1 cellular context compared by ENCODE assay signal in genomic region chr2:160454070-160454797, GRCh38.
TF ChIP-seq lines count a peak whose summit lies in the region.

No MANE protein-coding gene starts in this region.

TF ChIP-seq in HepG2, 621 proteins besides CTCF, POLR2A, EP300 and RAD21 (continued from another document):
- TF ChIP-seq, protein P1, sequence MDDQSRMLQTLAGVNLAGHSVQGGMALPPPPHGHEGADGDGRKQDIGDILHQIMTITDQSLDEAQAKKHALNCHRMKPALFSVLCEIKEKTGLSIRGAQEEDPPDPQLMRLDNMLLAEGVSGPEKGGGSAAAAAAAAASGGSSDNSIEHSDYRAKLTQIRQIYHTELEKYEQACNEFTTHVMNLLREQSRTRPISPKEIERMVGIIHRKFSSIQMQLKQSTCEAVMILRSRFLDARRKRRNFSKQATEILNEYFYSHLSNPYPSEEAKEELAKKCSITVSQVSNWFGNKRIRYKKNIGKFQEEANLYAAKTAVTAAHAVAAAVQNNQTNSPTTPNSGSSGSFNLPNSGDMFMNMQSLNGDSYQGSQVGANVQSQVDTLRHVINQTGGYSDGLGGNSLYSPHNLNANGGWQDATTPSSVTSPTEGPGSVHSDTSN (CRISPR knock-in tag; IDR thresholded peaks at IDR 0.05; ENCODE audit: borderline replicate concordance), result no peak
- TF ChIP-seq ZNF430 (CRISPR knock-in tag; IDR thresholded peaks at IDR 0.05) (no peak), NCOA2 (CRISPR knock-in tag; IDR thresholded peaks at IDR 0.05) (0 out of 2 replicates have a peak, but pooled peaks have one; percentile 17), ATF4 (CRISPR knock-in tag; IDR thresholded peaks at IDR 0.05) (peak in 1 of 2 experiments; percentile 65; a peak in 1 of 4 replicates), GATAD2A (CRISPR knock-in tag; IDR thresholded peaks at IDR 0.05) (0 out of 2 replicates have a peak, but pooled peaks have one; percentile 44), ZFP36L1 (CRISPR knock-in tag; IDR thresholded peaks at IDR 0.05) (no peak), FOXP1 (IDR thresholded peaks at IDR 0.05) (no peak), FOXP1 (CRISPR knock-in tag; IDR thresholded peaks at IDR 0.05) (peak; percentile 59)
